18 cellular contexts compared by ENCODE assay signal in the genomic region with DNA sequence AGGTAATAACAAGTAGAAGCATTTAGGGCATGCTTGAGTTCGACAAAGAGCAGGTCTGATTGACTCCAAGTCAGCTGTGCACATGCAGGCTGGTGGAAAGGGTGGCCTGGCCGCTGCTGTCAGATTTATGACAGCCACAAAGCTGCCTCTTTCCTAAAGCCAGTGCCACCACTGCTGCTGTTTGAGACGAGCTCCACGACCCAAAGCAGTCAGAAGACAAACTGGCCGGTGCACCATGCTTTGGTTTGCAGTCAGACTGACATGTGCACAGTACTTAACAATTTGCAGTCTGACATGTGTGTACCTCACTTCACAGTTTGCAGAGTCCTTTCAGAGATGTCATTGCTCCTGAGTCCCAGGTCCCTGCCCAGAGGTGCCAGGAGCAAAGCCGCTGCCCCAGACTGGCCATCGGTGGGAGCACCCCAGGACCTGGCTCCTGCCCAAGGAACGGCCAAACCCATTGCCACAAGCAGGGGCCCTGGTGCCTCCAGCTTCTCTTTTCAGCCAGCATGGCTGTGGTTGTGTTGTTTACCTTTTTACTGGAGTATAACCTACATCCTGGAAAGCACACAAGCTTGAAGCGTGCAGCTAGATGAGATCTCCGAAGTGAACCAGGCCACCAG. TPM values are rescaled to one million over a fixed set of nuclear protein-coding genes. Genes with fewer than 3 reads are reported as not detected.
"Had no signal": no experiment of that assay in that cellular context is flagged by ENCODE, and none has a peak within 500 bp of the region (broad histone marks: within the 10 kb centered on the region; RNA-seq: fewer than 3 reads in every experiment).

No MANE protein-coding gene starts in this region.

- H3K9ac ChIP-seq: SK-N-SH had no signal

- DNase-seq: activated CD4-positive, alpha-beta memory T cell treated with anti-CD3 and anti-CD28 coated beads for 36 hours; activated CD8-positive, alpha-beta memory T cell treated with anti-CD3 and anti-CD28 coated beads, Interleukin-2, amount 10 ng/mL, durations not matched to agents 7 days and 5 days; activated naive CD4-positive, alpha-beta T cell treated with anti-CD3 and anti-CD28 coated beads, Interleukin-2, amount 10 ng/mL, durations not matched to agents 7 days and 5 days; activated T-cell treated with anti-CD3 and anti-CD28 coated beads, Interleukin-2, amount 50 U/mL, for 24 hours; hippocampal formation; kidney; left ventricle myocardium superior; mesendoderm; SK-N-SH; stimulated activated naive CD8-positive, alpha-beta T cell treated with anti-CD3 and anti-CD28 coated beads, Interleukin-15, amount 100 ng/mL, for 72 hours; T-helper 1 cell; WERI-Rb-1 had no signal

- H3K27ac ChIP-seq: esophagus muscularis mucosa, thoracic aorta, WERI-Rb-1 had no signal

- H3K4me3 ChIP-seq: esophagus muscularis mucosa, smooth muscle cell, thoracic aorta had no signal

- H3K9me3 ChIP-seq: SK-N-SH had no signal

- H3K36me3 ChIP-seq: esophagus muscularis mucosa, thoracic aorta, WERI-Rb-1 had no signal

- ATAC-seq: activated CD8-positive, alpha-beta memory T cell treated with anti-CD3 and anti-CD28 coated beads, Interleukin-2, amount 10 ng/mL, durations not matched to agents 7 days and 5 days; left ventricle myocardium superior; stimulated activated naive CD8-positive, alpha-beta T cell treated with anti-CD3 and anti-CD28 coated beads, Interleukin-15, amount 100 ng/mL, for 72 hours had no signal

- H3K4me2 ChIP-seq: SK-N-SH, smooth muscle cell had no signal

RNA-seq across cellular contexts. Expression of gene RASGEF1C, which starts 28.7 kb away (rescaled TPM):
- total RNA-seq: activated CD4-positive, alpha-beta memory T cell treated with anti-CD3 and anti-CD28 coated beads for 36 hours; activated CD8-positive, alpha-beta memory T cell treated with anti-CD3 and anti-CD28 coated beads, Interleukin-2, amount 10 ng/mL, durations not matched to agents 7 days and 5 days; bronchial epithelial cell; glomerular endothelial cell; smooth muscle cell; thoracic aorta; ureter had no signal
- polyA plus RNA-seq: SK-N-SH had no signal
